Comparison of ENCODE assay signal across 8 cellular contexts in the genomic region with DNA sequence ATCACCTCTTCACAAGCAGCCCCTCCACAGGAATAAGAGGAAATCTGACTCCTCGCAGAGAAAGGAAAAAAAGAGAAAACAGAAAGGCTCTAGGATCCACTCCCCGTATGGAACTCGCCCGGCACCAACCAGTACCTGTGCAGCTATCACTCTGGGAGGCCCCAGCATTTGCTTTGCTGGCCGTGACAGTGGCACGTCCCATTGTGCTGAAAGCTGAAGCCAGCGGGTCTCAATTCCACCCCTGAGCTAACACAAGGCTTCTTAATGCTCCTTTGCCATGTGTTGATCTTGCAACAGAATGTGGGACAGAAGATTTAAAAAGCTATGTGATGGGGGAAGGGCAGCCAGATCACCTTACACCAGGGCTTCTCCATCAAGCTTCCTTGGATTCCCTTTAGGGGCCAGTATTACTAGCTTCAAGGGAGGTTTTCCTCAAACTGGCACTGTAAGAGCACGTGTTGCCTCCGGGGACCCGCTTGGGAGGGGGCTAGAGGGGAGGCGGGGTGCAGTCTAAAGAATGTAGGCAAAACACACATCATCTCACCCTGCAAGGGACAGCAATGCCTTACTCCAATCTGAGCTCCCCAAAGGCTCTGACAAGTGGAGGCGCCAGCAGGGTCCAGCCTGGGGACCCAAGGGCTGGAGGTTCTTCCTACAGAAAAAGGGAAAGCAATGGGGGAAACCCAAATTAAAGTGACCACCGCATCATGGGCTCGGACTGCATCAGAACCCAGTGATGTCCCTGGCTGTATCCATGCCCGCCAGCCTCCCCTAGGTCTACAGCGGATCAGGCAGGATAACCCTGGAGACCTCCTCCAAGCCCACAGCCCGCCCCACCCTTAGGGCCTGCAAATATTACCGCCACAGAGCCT. TPM values are rescaled to one million over a fixed set of nuclear protein-coding genes. Genes with fewer than 3 reads are reported as not detected.
A peak's percentile ranks its signal among the peaks of the same experiment; 100 is the strongest.
DNase-seq lines count a peak whose midpoint lies in the region; ATAC-seq and TF ChIP-seq lines count a peak whose summit lies in the region.

No MANE protein-coding gene starts in this region.

- ATAC-seq in upper lobe of right lung, result no peak
- ATAC-seq in GM18909 (IDR thresholded peaks at IDR 0.05; ENCODE audit: poor library complexity, unreplicated experiment), result no peak
- ATAC-seq in GM18517 (IDR thresholded peaks at IDR 0.05; ENCODE audit: unreplicated experiment), result no peak
- ATAC-seq in GM19324 (IDR thresholded peaks at IDR 0.05; ENCODE audit: low FRiP score, unreplicated experiment), result no peak

- peak overlapping the region; percentile 93 for H3K4me3 ChIP-seq in coronary artery
- H3K4me3 ChIP-seq in upper lobe of right lung, result peak overlapping the region; percentile 78

- DNase-seq in NCI-H524 (lab: John Stamatoyannopoulos, UW) (peak; percentile 68 to 88), coronary artery (ENCODE audit: low spot score) (no peak), medulla oblongata (ENCODE audit: extremely low spot score) (peak; percentile 24), upper lobe of right lung (no peak)

- peaks cover 21% of the 10 kb centered on the region for H3K4me1 ChIP-seq in ES-I3 (ENCODE audit: insufficient read depth, low read length)
- peaks cover 8% of the 10 kb centered on the region for H3K4me1 ChIP-seq in upper lobe of right lung

- TF ChIP-seq CTCF in coronary artery (IDR thresholded peaks at IDR 0.05), result no peak
- TF ChIP-seq CTCF in upper lobe of right lung (IDR thresholded peaks at IDR 0.05), result no peak

- intact Hi-C loops in upper lobe of right lung (cut with DNase I), result no loop called here

- H3K27ac ChIP-seq in coronary artery, result peak overlapping the region; percentile 10 to 99
- H3K27ac ChIP-seq in upper lobe of right lung, result no peak overlapping the region

- H3K36me3 ChIP-seq in ES-I3 (ENCODE audit: insufficient read depth, low read length) (peaks cover 7% of the 10 kb centered on the region; the same call in 1 of the 2 replicates), upper lobe of right lung (no peaks in the 10 kb centered on the region)

- H3K27me3 ChIP-seq in upper lobe of right lung, result no peaks in the 10 kb centered on the region

- H3K9me3 ChIP-seq in ES-I3 (ENCODE audit: control insufficient read depth, insufficient read depth, low read length) (no peaks in the 10 kb centered on the region; the same call in 1 of the 2 replicates), upper lobe of right lung (no peaks in the 10 kb centered on the region)

- peak overlapping the region; percentile 94 for H3K9ac ChIP-seq in ES-I3 (ENCODE audit: low read depth, low read length)

RNA-seq across cellular contexts. Expression of a gene that starts 1.2 kb away (rescaled TPM):
- total RNA-seq in upper lobe of right lung, result 15.4 TPM

Comparison
In these comparisons a context has a peak if more than half of its experiments do, and no peak if none do; other contexts are left out.
1. DNase-seq: peak in NCI-H524 (2 of 2) and medulla oblongata (single experiment); none in coronary artery (single experiment) and upper lobe of right lung (single experiment).